9 cellular contexts compared by ENCODE assay signal in genomic region chr10:52818019-52818418, GRCh38. TPM values are rescaled to one million over a fixed set of nuclear protein-coding genes. Genes with fewer than 3 reads are reported as not detected.
A peak's percentile ranks its signal among the peaks of the same experiment; 100 is the strongest.
DNase-seq lines count a peak whose midpoint lies in the region; ATAC-seq and TF ChIP-seq lines count a peak whose summit lies in the region.
"Had no signal": no experiment of that assay in that cellular context is flagged by ENCODE, and none has a peak within 500 bp of the region (broad histone marks: within the 10 kb centered on the region; RNA-seq: fewer than 3 reads in every experiment).

No MANE protein-coding gene starts in this region.

- DNase-seq in NCI-H146 treated with DMSO at 0.1 percent for 48 hours (lab: John Stamatoyannopoulos, UW; ENCODE audit: unreplicated experiment) (peak; percentile 35), brain microvascular endothelial cell (peak; percentile 53), mesenchymal stem cell (peak; percentile 65), uterus (no peak), activated gamma-delta T cell treated with Interleukin-2 at 50 U/mL for 16 hours (no peak)
- DNase-seq: pancreas had no signal

- no peak overlapping the region for H2BK15ac ChIP-seq in mesenchymal stem cell (ENCODE audit: low read depth, poor library complexity, severe bottlenecking)

- H2BK120ac ChIP-seq in mesenchymal stem cell (ENCODE audit: low read depth, low read length) = no peak overlapping the region

- no peak overlapping the region for H3K18ac ChIP-seq in mesenchymal stem cell (ENCODE audit: low read depth in 1 of 2, low read length in 2 of 2)

- H3K23ac ChIP-seq in mesenchymal stem cell (ENCODE audit: low read length in 2 of 2) = no peak overlapping the region

- H3K4me3 ChIP-seq in brain microvascular endothelial cell (ENCODE audit: low read depth, low read length) = no peak overlapping the region
- H3K4me3 ChIP-seq in mesenchymal stem cell (ENCODE audit: insufficient read depth in 1 of 2, low read depth in 1 of 2, low read length in 2 of 2) = no peak overlapping the region
- H3K4me3 ChIP-seq in uterus = no peak overlapping the region
- H3K4me3 ChIP-seq: pancreas had no signal

- H2AFZ ChIP-seq in mesenchymal stem cell (ENCODE audit: low read depth, low read length) = no peak overlapping the region

- no peak for TF ChIP-seq POLR2A in uterus (IDR thresholded peaks at IDR 0.05)

- TF ChIP-seq CTCF in C4-2B (conservative IDR thresholded peaks at IDR 0.05) = peak; percentile 82
- peak; percentile 74 for TF ChIP-seq CTCF in brain microvascular endothelial cell (IDR thresholded peaks at IDR 0.05; ENCODE audit: low read depth, low read length, missing control alignments)
- TF ChIP-seq CTCF in uterus (IDR thresholded peaks at IDR 0.05) = no peak

- no peak overlapping the region for H3K4me2 ChIP-seq in mesenchymal stem cell (ENCODE audit: low read length, poor library complexity, severe bottlenecking)

- H2AK5ac ChIP-seq in mesenchymal stem cell (ENCODE audit: low read length, severe bottlenecking) = no peak overlapping the region

- no peak overlapping the region for H2BK5ac ChIP-seq in mesenchymal stem cell (ENCODE audit: low read depth, low read length, poor library complexity, severe bottlenecking)

- WGBS in mesenchymal stem cell = 20% methylated on average over 3 of the region's 3 CpGs

- no peak overlapping the region for H2BK12ac ChIP-seq in mesenchymal stem cell (ENCODE audit: low read length in 2 of 2)

- intact Hi-C loops in uterus (cut with DNase I; ENCODE audit: low total_unique reads) = no loop called here

- no peak overlapping the region for H3K9ac ChIP-seq in mesenchymal stem cell (ENCODE audit: low read length)

- no peak overlapping the region for H3K14ac ChIP-seq in mesenchymal stem cell (ENCODE audit: low read length in 2 of 2)

- in situ Hi-C loops in brain microvascular endothelial cell (cut with HindIII; ENCODE audit: low pct_ligation_motif_present, low sequenced_read_pairs) = no loop called here

- no peak overlapping the region for H3K4ac ChIP-seq in mesenchymal stem cell (ENCODE audit: low read depth in 1 of 2, low read length in 2 of 2)

- ATAC-seq in GM18520 (IDR thresholded peaks at IDR 0.05; ENCODE audit: unreplicated experiment) (peak; percentile 97), HG02870 (IDR thresholded peaks at IDR 0.05; ENCODE audit: unreplicated experiment) (peak; percentile 94)

- H4K91ac ChIP-seq in mesenchymal stem cell (ENCODE audit: low read length) = no peak overlapping the region

- no peaks in the 10 kb centered on the region for H3K79me1 ChIP-seq in mesenchymal stem cell (replicated peaks; ENCODE audit: low read length, poor library complexity, severe bottlenecking)

- H3K4me1 ChIP-seq in mesenchymal stem cell (ENCODE audit: control insufficient read depth, insufficient read depth, low read depth, low read length) (peaks cover 1% of the 10 kb centered on the region), uterus (no peaks in the 10 kb centered on the region)
- H3K4me1 ChIP-seq: pancreas had no signal

- H3K36me3 ChIP-seq in brain microvascular endothelial cell (replicated peaks) (no peaks in the 10 kb centered on the region), mesenchymal stem cell (ENCODE audit: control insufficient read depth in 1 of 2, insufficient read depth in 2 of 2, low read depth in 1 of 2, low read length in 2 of 2) (no peaks in the 10 kb centered on the region), uterus (no peaks in the 10 kb centered on the region)
- H3K36me3 ChIP-seq: pancreas had no signal

- H4K8ac ChIP-seq in mesenchymal stem cell (ENCODE audit: low read length) = no peak overlapping the region

- H3K9me3 ChIP-seq in mesenchymal stem cell (ENCODE audit: control insufficient read depth, low read length) = no peaks in the 10 kb centered on the region
- H3K9me3 ChIP-seq in uterus = no peaks in the 10 kb centered on the region
- H3K9me3 ChIP-seq: pancreas had no signal

- no peaks in the 10 kb centered on the region for H3K27me3 ChIP-seq in brain microvascular endothelial cell (replicated peaks)
- peaks cover 0 to 23% of the 10 kb centered on the region in 2 experiments for H3K27me3 ChIP-seq in mesenchymal stem cell (ENCODE audit: control insufficient read depth in 1 of 2, insufficient read depth in 1 of 2, low read length in 2 of 2)
- H3K27me3 ChIP-seq in uterus = no peaks in the 10 kb centered on the region
- H3K27me3 ChIP-seq: pancreas had no signal

- H3K27ac ChIP-seq in C4-2B = no peak overlapping the region
- H3K27ac ChIP-seq in brain microvascular endothelial cell = no peak overlapping the region
- no peak overlapping the region for H3K27ac ChIP-seq in mesenchymal stem cell (ENCODE audit: low read length, poor library complexity, severe bottlenecking)
- no peak overlapping the region for H3K27ac ChIP-seq in uterus
- H3K27ac ChIP-seq: pancreas had no signal

RNA-seq across cellular contexts. Expression of gene MBL2, which starts 45.4 kb away (rescaled TPM):
- not detected for polyA plus RNA-seq in mesenchymal stem cell (2013, experiment 1 of 2)
- polyA plus RNA-seq in mesenchymal stem cell (2013, experiment 2 of 2) = not detected
- not detected for total RNA-seq in uterus
- polyA plus RNA-seq: pancreas had no signal

Comparison
In these comparisons a context has a peak if more than half of its experiments do, and no peak if none do; other contexts are left out.
1. CTCF ChIP-seq: peak in C4-2B (single experiment) and brain microvascular endothelial cell (single experiment); none in uterus (0 of 4).
2. DNase-seq: peak in NCI-H146 treated with DMSO at 0.1 percent for 48 hours (single experiment), brain microvascular endothelial cell (single experiment) and mesenchymal stem cell (single experiment); none in uterus (0 of 2) and activated gamma-delta T cell treated with Interleukin-2 at 50 U/mL for 16 hours (single experiment).